ENCODE assay signal across 19 cellular contexts in genomic region chr4:69713593-69713992, GRCh38. TPM values are rescaled to one million over a fixed set of nuclear protein-coding genes. Genes with fewer than 3 reads are reported as not detected.
DNase-seq lines count a peak whose midpoint lies in the region; ATAC-seq and TF ChIP-seq lines count a peak whose summit lies in the region.
"Had no signal": no experiment of that assay in that cellular context is flagged by ENCODE, and none has a peak within 500 bp of the region (broad histone marks: within the 10 kb centered on the region; RNA-seq: fewer than 3 reads in every experiment).

No MANE protein-coding gene starts in this region.

- H3K27ac Mint-ChIP-seq in MCF 10A (ENCODE audit: low read depth, unreplicated experiment), result peak overlapping the region; percentile 39
- H3K27ac Mint-ChIP-seq: activated naive CD4-positive, alpha-beta T cell treated with anti-CD3 and anti-CD28 coated beads, Interleukin-2, amount 10 ng/mL, durations not matched to agents 7 days and 5 days; CD8-positive, alpha-beta memory T cell; H9; IgD-negative memory B cell had no signal

- CTCF ChIA-PET in MCF 10A (lab: Yijun Ruan, JAX), result interaction anchor here (0.6 to 4.8 kb wide), 5 partner anchors 108 to 343 kb away, joined by 3 to 23 read pairs (median 3); no protein-coding TSS in a partner anchor

- no TSS peak for BruUV-seq in MCF 10A (replicated peaks; lab: Mats Ljungman, UMichigan)

- peak; percentile 78 for DNase-seq in MCF 10A (ENCODE audit: unreplicated experiment)
- DNase-seq in breast epithelium (ENCODE audit: low spot score in 2 of 2), result no peak
- peak; percentile 93 for DNase-seq in choroid plexus epithelial cell (ENCODE audit: low read depth)
- no peak for DNase-seq in left lung
- no peak for DNase-seq in activated naive CD4-positive, alpha-beta T cell treated with Interleukin-2 at 50 U/mL for 16 hours
- no peak for DNase-seq in activated CD8-positive, alpha-beta memory T cell treated with anti-CD3 and anti-CD28 coated beads, Interleukin-2, amount 50 U/mL, for 4 hours
- DNase-seq: activated CD4-positive, CD25-positive, alpha-beta regulatory T cell treated with anti-CD3 and anti-CD28 coated beads, Interleukin-2, amount 50 U/mL, for 72 hours; activated naive CD4-positive, alpha-beta T cell treated with anti-CD3 and anti-CD28 coated beads, Interleukin-2, amount 10 ng/mL, durations not matched to agents 7 days and 5 days; brain microvascular endothelial cell; CD8-positive, alpha-beta memory T cell; effector memory CD4-positive, alpha-beta T cell; H9; NCI-H1694; NCI-H524; PC-9 had no signal

- no peaks in the 10 kb centered on the region for H3K4me1 ChIP-seq in breast epithelium
- H3K4me1 ChIP-seq in left lung, result peaks cover 0 to 20% of the 10 kb centered on the region in 2 donors
- H3K4me1 ChIP-seq: parathyroid adenoma had no signal

- H3K36me3 ChIP-seq in breast epithelium (no peaks in the 10 kb centered on the region), left lung (no peaks in the 10 kb centered on the region)
- H3K36me3 ChIP-seq: brain microvascular endothelial cell had no signal

- H3K4me3 ChIP-seq in breast epithelium, result no peak overlapping the region
- no peak overlapping the region for H3K4me3 ChIP-seq in choroid plexus epithelial cell (ENCODE audit: low read depth, low read length)
- H3K4me3 ChIP-seq in left lung, result no peak overlapping the region
- H3K4me3 ChIP-seq: PC-9 had no signal

- no peak overlapping the region for H3K4me3 Mint-ChIP-seq in MCF 10A (ENCODE audit: unreplicated experiment)
- H3K4me3 Mint-ChIP-seq: activated naive CD4-positive, alpha-beta T cell treated with anti-CD3 and anti-CD28 coated beads, Interleukin-2, amount 10 ng/mL, durations not matched to agents 7 days and 5 days; CD8-positive, alpha-beta memory T cell; H9; IgD-negative memory B cell had no signal

- TF ChIP-seq POLR2A in breast epithelium (IDR thresholded peaks at IDR 0.05), result no peak

- POLR2A ChIA-PET in MCF 10A (lab: Yijun Ruan, JAX), result interaction anchor here (1.0 to 2.1 kb wide), 4 partner anchors 9 to 146 kb away, joined by 3 to 7 read pairs (median 4); partner anchors contain the start of gene SULT1E1

- H3K27me3 Mint-ChIP-seq in MCF 10A (ENCODE audit: insufficient read depth, unreplicated experiment), result no peaks in the 10 kb centered on the region
- H3K27me3 Mint-ChIP-seq: activated naive CD4-positive, alpha-beta T cell treated with anti-CD3 and anti-CD28 coated beads, Interleukin-2, amount 10 ng/mL, durations not matched to agents 7 days and 5 days; IgD-negative memory B cell had no signal

- H3K4me1 Mint-ChIP-seq in MCF 10A (ENCODE audit: insufficient read depth, unreplicated experiment), result peaks cover 17% of the 10 kb centered on the region
- H3K4me1 Mint-ChIP-seq: activated naive CD4-positive, alpha-beta T cell treated with anti-CD3 and anti-CD28 coated beads, Interleukin-2, amount 10 ng/mL, durations not matched to agents 7 days and 5 days; CD8-positive, alpha-beta memory T cell; IgD-negative memory B cell had no signal

- no peaks in the 10 kb centered on the region for H3K9me3 ChIP-seq in breast epithelium
- H3K9me3 ChIP-seq in left lung, result peaks cover 0 to 4% of the 10 kb centered on the region in 2 donors

- intact Hi-C loops in MCF 10A (cut with micrococcal nuclease) (no loop called here), breast epithelium (cut with DNase I; ENCODE audit: low total_unique reads) (no loop called here), left lung (cut with DNase I) (no loop called here)

- TF ChIP-seq CTCF in MCF 10A (IDR thresholded peaks at IDR 0.05; ENCODE audit: unreplicated experiment) (no peak), breast epithelium (IDR thresholded peaks at IDR 0.05) (no peak), choroid plexus epithelial cell (conservative IDR thresholded peaks at IDR 0.05; ENCODE audit: low read depth, low read length) (no peak), left lung (IDR thresholded peaks at IDR 0.05) (no peak)

- peak; percentile 47 for ATAC-seq in left lung
- ATAC-seq in GM19023 (IDR thresholded peaks at IDR 0.05; ENCODE audit: unreplicated experiment), result no peak
- ATAC-seq in GM18511 (IDR thresholded peaks at IDR 0.05; ENCODE audit: unreplicated experiment), result no peak

- H3K27ac ChIP-seq in breast epithelium (no peak overlapping the region), left lung (peak overlapping the region in 1 of 2 donors; percentile 72)
- H3K27ac ChIP-seq: brain microvascular endothelial cell, parathyroid adenoma, PC-9 had no signal

- H3K27me3 ChIP-seq in breast epithelium (no peaks in the 10 kb centered on the region), left lung (no peaks in the 10 kb centered on the region)
- H3K27me3 ChIP-seq: brain microvascular endothelial cell had no signal

- no peaks in the 10 kb centered on the region for H3K9me3 Mint-ChIP-seq in MCF 10A (ENCODE audit: unreplicated experiment)

- H3K36me3 Mint-ChIP-seq in MCF 10A (ENCODE audit: insufficient read depth, unreplicated experiment), result no peaks in the 10 kb centered on the region
- H3K36me3 Mint-ChIP-seq: activated naive CD4-positive, alpha-beta T cell treated with anti-CD3 and anti-CD28 coated beads, Interleukin-2, amount 10 ng/mL, durations not matched to agents 7 days and 5 days; CD8-positive, alpha-beta memory T cell; IgD-negative memory B cell had no signal

RNA-seq across cellular contexts. Expression of gene SULT1B1, which starts 46.8 kb away (rescaled TPM):
- total RNA-seq in MCF 10A (2022) (0.20 and 0.21 TPM in 2 replicates), breast epithelium (1 to 10 TPM in 2 of 3 donors, under 1 TPM in 1; 0.88 to 1.6 (median 1.4) TPM), left lung (10 to 100 TPM in 1 of 2 donors, 1 to 10 TPM in 1; 6.7 to 25.0 TPM)
- total RNA-seq: H9 had no signal

Comparison
In these comparisons a context has a peak if more than half of its experiments do, and no peak if none do; other contexts are left out.
1. DNase-seq: peak in MCF 10A (single experiment) and choroid plexus epithelial cell (single experiment); none in breast epithelium (0 of 2), left lung (0 of 2), activated naive CD4-positive, alpha-beta T cell treated with Interleukin-2 at 50 U/mL for 16 hours (single experiment) and activated CD8-positive, alpha-beta memory T cell treated with anti-CD3 and anti-CD28 coated beads, Interleukin-2, amount 50 U/mL, for 4 hours (single experiment).